ENCODE assay signal across 29 cellular contexts in genomic region chr1:102181341-102181740, GRCh38.
A peak's percentile ranks its signal among the peaks of the same experiment; 100 is the strongest.
DNase-seq lines count a peak whose midpoint lies in the region; ATAC-seq and TF ChIP-seq lines count a peak whose summit lies in the region.
"Had no signal": no experiment of that assay in that cellular context is flagged by ENCODE, and none has a peak within 500 bp of the region (broad histone marks: within the 10 kb centered on the region; RNA-seq: fewer than 3 reads in every experiment).

No MANE protein-coding gene starts in this region.

- CTCF ChIA-PET in A673 (lab: Charles Lee) = interaction anchor here (0.8 to 0.9 kb wide), 2 partner anchors 361 to 872 kb away, joined by 3 read pairs; no protein-coding TSS in a partner anchor

- no peak overlapping the region for H3K9ac ChIP-seq in SK-N-MC (ENCODE audit: insufficient read length)
- H3K9ac ChIP-seq: BLaER1; BLaER1 treated with 17β-estradiol and CSF1 and Interleukin-3, amounts not matched to agents 10 nM and 100 nM had no signal

- DNase-seq in A673 (ENCODE audit: low spot score) (peak; percentile 91), SK-N-MC (ENCODE audit: low read depth, low spot score) (no peak)
- DNase-seq: 8988T; ACHN; AML-193; BE2C; C1 segment of cervical spinal cord; Caco-2; Calu3; CD4-positive, alpha-beta memory T cell; CD4-positive, alpha-beta T cell; CD4-positive, CD25-positive, alpha-beta regulatory T cell; CD8-positive, alpha-beta memory T cell; CD8-positive, alpha-beta T cell; COR-L47; DMS 273 treated with DMSO at 0.1 percent for 48 hours; DMS153; DMS53; DMS79; DMS79 treated with DMSO at 0.1 percent for 48 hours; DND-41; EL had no signal

- no peaks in the 10 kb centered on the region for H3K27me3 ChIP-seq in A673 (replicated peaks; ENCODE audit: insufficient read depth, low read depth, low read length, poor library complexity)
- H3K27me3 ChIP-seq: BE2C; BLaER1; BLaER1 treated with 17β-estradiol and CSF1 and Interleukin-3, amounts not matched to agents 10 nM and 100 nM had no signal

- intact Hi-C loops in A673 (cut with micrococcal nuclease; ENCODE audit: unreplicated experiment) = loop anchor here (10.0 kb wide), 1 partner anchor 107 kb away; no protein-coding TSS in a partner anchor

- H3K9me3 ChIP-seq in A673 (ENCODE audit: low read depth, low read length, poor library complexity, severe bottlenecking) (peaks cover 5% of the 10 kb centered on the region), SK-N-MC (ENCODE audit: low read depth, low read length) (no peaks in the 10 kb centered on the region)
- H3K9me3 ChIP-seq: A549, BE2C, BLaER1, Caco-2 had no signal

- H3K27ac ChIP-seq in A673 (ENCODE audit: low read depth, low read length, poor library complexity, severe bottlenecking) = peak overlapping the region; percentile 97
- H3K27ac ChIP-seq in SK-N-MC = peak overlapping the region; percentile 100
- H3K27ac ChIP-seq: 22Rv1; A549; BLaER1; BLaER1 treated with 17β-estradiol and CSF1 and Interleukin-3, amounts not matched to agents 10 nM and 100 nM; C4-2B had no signal

- H3K4me3 ChIP-seq in A673 (ENCODE audit: low read depth, low read length, poor library complexity, severe bottlenecking) (no peak overlapping the region), SK-N-MC (peak overlapping the region; percentile 1; the same call in 1 of the 2 replicates)
- H3K4me3 ChIP-seq: A549; BLaER1; BLaER1 treated with 17β-estradiol and CSF1 and Interleukin-3, amounts not matched to agents 10 nM and 100 nM had no signal

- POLR2A ChIA-PET in A673 (lab: Charles Lee; ENCODE audit: low non-redundant PET) = interaction anchor here (0.7 kb wide), 2 partner anchors 164 to 185 kb away, joined by 3 to 4 read pairs; partner anchors contain the start of gene OLFM3

- ATAC-seq in GM18502 (IDR thresholded peaks at IDR 0.05; ENCODE audit: poor library complexity, unreplicated experiment) (no peak), GM21825 (IDR thresholded peaks at IDR 0.05; ENCODE audit: unreplicated experiment) (no peak)
- ATAC-seq: A549; CD8-positive, alpha-beta T cell had no signal

- BruUV-seq in A673 (replicated peaks; lab: Mats Ljungman, UMichigan) = no TSS peak

- H3K36me3 ChIP-seq in A673 (ENCODE audit: insufficient read depth, low read length, poor library complexity, severe bottlenecking) (no peaks in the 10 kb centered on the region), SK-N-MC (ENCODE audit: insufficient read depth, low read length) (0 out of 2 replicates have a peak, but pooled peaks cover 3% of the 10 kb centered on the region)
- H3K36me3 ChIP-seq: BE2C; BLaER1; BLaER1 treated with 17β-estradiol and CSF1 and Interleukin-3, amounts not matched to agents 10 nM and 100 nM had no signal

- H3K4me1 ChIP-seq in A673 (ENCODE audit: insufficient read depth, low read length, poor library complexity, severe bottlenecking) = peaks cover 57% of the 10 kb centered on the region
- H3K4me1 ChIP-seq: A549, Caco-2 had no signal

- TF ChIP-seq CTCF in A673 (conservative IDR thresholded peaks at IDR 0.05; ENCODE audit: low read depth, low read length) = no peak
